In genomic region chr2:151828143-151828889, GRCh38 we compare ENCODE assay signal across 8 cellular contexts. TPM values are rescaled to one million over a fixed set of nuclear protein-coding genes. Genes with fewer than 3 reads are reported as not detected.
DNase-seq lines count a peak whose midpoint lies in the region; ATAC-seq and TF ChIP-seq lines count a peak whose summit lies in the region.

TSS of gene ARL5A (minus strand) at chr2:151828421. CDS start at chr2:151828176, 245 bp downstream.

- ATAC-seq in GM21576 (IDR thresholded peaks at IDR 0.05; ENCODE audit: unreplicated experiment) (peak; percentile 92), PC-3 (peak; percentile 96)

- H3K27me3 ChIP-seq in PC-3 (ENCODE audit: low read length) (no peaks in the 10 kb centered on the region), mucosa of rectum (ENCODE audit: control insufficient read depth in 2 of 2, insufficient read depth in 2 of 2, low read length in 2 of 2) (no peaks in the 10 kb centered on the region)

- intact Hi-C loops in PC-3 (cut with micrococcal nuclease) = loop anchor here (5.0 kb wide), 1 partner anchor 56 kb away; no protein-coding TSS in a partner anchor

- H3K9me3 ChIP-seq in PC-3 (ENCODE audit: low read length) (no peaks in the 10 kb centered on the region), mucosa of rectum (ENCODE audit: control insufficient read depth in 2 of 2, low read length in 2 of 2) (no peaks in the 10 kb centered on the region)

- TF ChIP-seq POLR2A in erythroblast (IDR thresholded peaks at IDR 0.05; ENCODE audit: low read length) = peak; percentile 95

- H3K79me2 ChIP-seq in PC-3 (ENCODE audit: low read length) = peaks cover 48% of the 10 kb centered on the region

- DNase-seq in DMS114 treated with DMSO at 0.1 percent for 48 hours (lab: John Stamatoyannopoulos, UW; ENCODE audit: unreplicated experiment) (peak; percentile 70), PC-3 (peak; percentile 94), activated T-cell treated with anti-CD3 and anti-CD28 coated beads for 48 hours (ENCODE audit: low read depth) (peak; percentile 94), erythroblast (lab: John Stamatoyannopoulos, UW) (peak; percentile 98 to 99)
- DNase-seq in stimulated activated CD8-positive, alpha-beta memory T cell treated with anti-CD3 and anti-CD28 coated beads, Interleukin-4, amount 100 ng/mL, for 48 hours = peak; percentile 95

- TF ChIP-seq EP300 in Ishikawa (IDR thresholded peaks at IDR 0.05; ENCODE audit: borderline replicate concordance) = peak; percentile 24; the same call in 1 of the 2 replicates

- peaks cover 22% of the 10 kb centered on the region; the same call in 1 of the 2 replicates for H4K20me1 ChIP-seq in PC-3 (ENCODE audit: low read length)

- H3K9me2 ChIP-seq in PC-3 (replicated peaks; ENCODE audit: low read length) = no peaks in the 10 kb centered on the region

- no peak within 1 kb of the TSS for H3K27ac ChIP-seq in PC-3 (ENCODE audit: low read length)
- peak within 1 kb of the TSS; percentile 76 to 79 for H3K27ac ChIP-seq in mucosa of rectum (ENCODE audit: low read depth in 2 of 2, low read length in 2 of 2)

- no peaks in the 10 kb centered on the region for H3F3A ChIP-seq in PC-3 (ENCODE audit: low read length, unreplicated experiment)

- BruUV-seq in PC-3 (replicated peaks; lab: Mats Ljungman, UMichigan) = no TSS peak

- CTCF ChIA-PET in PC-3 (lab: Charles Lee) = no interaction called here

- no peak for TF ChIP-seq RAD21 in Ishikawa (IDR thresholded peaks at IDR 0.05; ENCODE audit: low read depth)

- H3K4me1 ChIP-seq in PC-3 (ENCODE audit: insufficient read depth, low read length) = peaks cover 8% of the 10 kb centered on the region; the same call in 1 of the 2 replicates
- H3K4me1 ChIP-seq in mucosa of rectum (ENCODE audit: control insufficient read depth in 2 of 2, insufficient read depth in 2 of 2, low read length in 2 of 2) = peaks cover 7 to 16% of the 10 kb centered on the region in 2 donors

- H3K9ac ChIP-seq in PC-3 (ENCODE audit: low read length) = peak within 1 kb of the TSS; percentile 96
- H3K9ac ChIP-seq in mucosa of rectum (ENCODE audit: low read depth in 1 of 2, low read length in 2 of 2) = peak within 1 kb of the TSS; percentile 84 to 85

- POLR2A ChIA-PET in PC-3 (lab: Charles Lee; ENCODE audit: unreplicated experiment) = no interaction called here

- H3K4me3 ChIP-seq in PC-3 (ENCODE audit: low read length) (peak within 1 kb of the TSS; percentile 99), mucosa of rectum (ENCODE audit: low read length in 2 of 2) (peak within 1 kb of the TSS; percentile 88 to 97)

- peak within 1 kb of the TSS; percentile 100 for H2AFZ ChIP-seq in PC-3 (ENCODE audit: low read length)

- H3K36me3 ChIP-seq in PC-3 (ENCODE audit: low read depth, low read length) (no peaks in the 10 kb centered on the region), mucosa of rectum (ENCODE audit: control insufficient read depth in 2 of 2, insufficient read depth in 2 of 2, low read length in 2 of 2) (no peaks in the 10 kb centered on the region)

- H3K4me2 ChIP-seq in PC-3 (ENCODE audit: low read length) = peak within 1 kb of the TSS; percentile 89

- no peak for TF ChIP-seq CTCF in PC-3 (conservative IDR thresholded peaks at IDR 0.05; ENCODE audit: low read depth, low read length)

TF ChIP-seq in Ishikawa, 13 proteins besides CTCF, POLR2A, EP300 and RAD21:
- no peak for TF ChIP-seq CREB1 (IDR thresholded peaks at IDR 0.05; ENCODE audit: low read depth)
- TF ChIP-seq TEAD4 (IDR thresholded peaks at IDR 0.05) = no peak
- TF ChIP-seq YY1 (IDR thresholded peaks at IDR 0.05; ENCODE audit: low read depth) = peak; percentile 51; the same call in 1 of the 2 replicates
- peak; percentile 85 for TF ChIP-seq MAX (IDR thresholded peaks at IDR 0.05)
- TF ChIP-seq TCF12 (IDR thresholded peaks at IDR 0.05; ENCODE audit: low read depth) = 0 out of 2 replicates have a peak, but pooled peaks have one; percentile 13
- no peak for TF ChIP-seq REST (IDR thresholded peaks at IDR 0.05; ENCODE audit: low read depth)
- TF ChIP-seq EGR1 (IDR thresholded peaks at IDR 0.05) = peak; percentile 41
- TF ChIP-seq USF1 (IDR thresholded peaks at IDR 0.05) = no peak; the same call in 1 of the 2 replicates
- TF ChIP-seq NFIC (IDR thresholded peaks at IDR 0.05) = peak; percentile 25; the same call in 1 of the 2 replicates
- TF ChIP-seq TAF1 (IDR thresholded peaks at IDR 0.05; ENCODE audit: low read depth) = peak; percentile 74
- TF ChIP-seq CEBPB (IDR thresholded peaks at IDR 0.05) = no peak
- no peak for TF ChIP-seq ZBTB7A (IDR thresholded peaks at IDR 0.05; ENCODE audit: low read depth)
- no peak for TF ChIP-seq FOXM1 (IDR thresholded peaks at IDR 0.05; ENCODE audit: borderline replicate concordance, low read depth)

RNA-seq across cellular contexts. Expression of gene ARL5A, which starts in this region (rescaled TPM):
- 45.6 and 53.0 TPM in 2 replicates for total RNA-seq in PC-3 (2014; rRNA removed)
